8 cellular contexts compared by ENCODE assay signal in genomic region chr16:47565454-47565853, GRCh38.
DNase-seq lines count a peak whose midpoint lies in the region; ATAC-seq and TF ChIP-seq lines count a peak whose summit lies in the region.

No MANE protein-coding gene starts in this region.

- H3K27me3 ChIP-seq in A673 (replicated peaks; ENCODE audit: insufficient read depth, low read depth, low read length, poor library complexity) (no peaks in the 10 kb centered on the region), right atrium auricular region (no peaks in the 10 kb centered on the region), stomach (no peaks in the 10 kb centered on the region)

- DNase-seq in A673 (ENCODE audit: low spot score) (peak; percentile 74), HT1080 (ENCODE audit: low read depth) (peak; percentile 88), right atrium auricular region (ENCODE audit: low spot score) (peak; percentile 81), stomach (no peak)
- peak; percentile 21 for DNase-seq in activated effector memory CD4-positive, alpha-beta T cell treated with Interleukin-2 at 50 U/mL for 16 hours

- TF ChIP-seq POLR2A in stomach (IDR thresholded peaks at IDR 0.05), result no peak

- intact Hi-C loops in A673 (cut with micrococcal nuclease; ENCODE audit: unreplicated experiment), result no loop called here
- intact Hi-C loops in stomach (cut with DNase I; ENCODE audit: low total_unique reads), result no loop called here

- H3K27ac ChIP-seq in A673 (ENCODE audit: low read depth, low read length, poor library complexity, severe bottlenecking) (no peak overlapping the region), right atrium auricular region (peak overlapping the region in 1 of 2 donors; percentile 28), stomach (peak overlapping the region in 2 of 5 donors; percentile 34 to 59)

- ATAC-seq in HG03520 (IDR thresholded peaks at IDR 0.05; ENCODE audit: unreplicated experiment) (no peak), GM21529 (IDR thresholded peaks at IDR 0.05; ENCODE audit: unreplicated experiment) (no peak), HG03108 (IDR thresholded peaks at IDR 0.05; ENCODE audit: unreplicated experiment) (no peak)

- no peak overlapping the region for H3K4me3 ChIP-seq in A673 (ENCODE audit: low read depth, low read length, poor library complexity, severe bottlenecking)
- H3K4me3 ChIP-seq in right atrium auricular region, result no peak overlapping the region
- no peak overlapping the region for H3K4me3 ChIP-seq in stomach

- POLR2A ChIA-PET in A673 (lab: Charles Lee; ENCODE audit: low non-redundant PET), result no interaction called here

- H3K4me1 ChIP-seq in A673 (ENCODE audit: insufficient read depth, low read length, poor library complexity, severe bottlenecking), result no peaks in the 10 kb centered on the region
- H3K4me1 ChIP-seq in right atrium auricular region, result peaks cover 0 to 9% of the 10 kb centered on the region in 2 donors
- H3K4me1 ChIP-seq in stomach, result no peaks in the 10 kb centered on the region

- no TSS peak for BruUV-seq in A673 (replicated peaks; lab: Mats Ljungman, UMichigan)

- H3K36me3 ChIP-seq in A673 (ENCODE audit: insufficient read depth, low read length, poor library complexity, severe bottlenecking), result no peaks in the 10 kb centered on the region
- H3K36me3 ChIP-seq in right atrium auricular region, result no peaks in the 10 kb centered on the region
- peaks cover 0 to 41% (median 12%) of the 10 kb centered on the region in 4 donors for H3K36me3 ChIP-seq in stomach

- no peak for TF ChIP-seq EP300 in stomach (IDR thresholded peaks at IDR 0.05)

- WGBS in stomach, 5 donors, result 60 to 83% (median 71%) methylated on average over 6 of the region's 6 CpGs

- H3K9me3 ChIP-seq in A673 (ENCODE audit: low read depth, low read length, poor library complexity, severe bottlenecking) (no peaks in the 10 kb centered on the region), right atrium auricular region (no peaks in the 10 kb centered on the region), stomach (no peaks in the 10 kb centered on the region)

- no peak for TF ChIP-seq CTCF in A673 (conservative IDR thresholded peaks at IDR 0.05; ENCODE audit: low read depth, low read length)
- TF ChIP-seq CTCF in right atrium auricular region (IDR thresholded peaks at IDR 0.05), result no peak
- no peak for TF ChIP-seq CTCF in stomach (IDR thresholded peaks at IDR 0.05)

- CTCF ChIA-PET in A673 (lab: Charles Lee), result no interaction called here
